Comparison of ENCODE assay signal across 9 cellular contexts in the genomic region with DNA sequence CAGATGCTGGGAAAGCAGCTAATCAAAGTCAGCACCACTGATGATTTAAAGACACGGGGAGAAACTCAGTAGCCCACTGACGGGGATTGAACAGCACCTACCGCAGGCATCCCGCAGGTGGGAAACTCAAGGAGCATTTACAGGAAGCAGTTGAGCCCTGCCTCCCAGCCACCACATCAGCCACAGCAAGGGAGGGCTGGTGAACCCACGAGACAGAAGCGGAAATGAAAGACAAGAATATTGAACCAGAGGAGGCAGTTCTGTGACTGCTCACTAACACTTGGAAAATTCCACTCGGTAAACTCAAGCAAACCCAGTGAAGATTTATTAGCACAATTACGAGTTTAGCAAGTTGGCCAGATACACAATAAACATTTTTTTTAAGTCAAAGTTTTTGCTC. TPM values are rescaled to one million over a fixed set of nuclear protein-coding genes. Genes with fewer than 3 reads are reported as not detected.
DNase-seq lines count a peak whose midpoint lies in the region; ATAC-seq and TF ChIP-seq lines count a peak whose summit lies in the region.
"Had no signal": no experiment of that assay in that cellular context is flagged by ENCODE, and none has a peak within 500 bp of the region (broad histone marks: within the 10 kb centered on the region; RNA-seq: fewer than 3 reads in every experiment).

No MANE protein-coding gene starts in this region.

- peaks cover 3% of the 10 kb centered on the region for H3K4me1 Mint-ChIP-seq in neural progenitor cell

- no peak overlapping the region for H2AFZ ChIP-seq in neural progenitor cell (replicated peaks)

- H3K27me3 ChIP-seq in neural progenitor cell: peaks cover 27% of the 10 kb centered on the region

- H3K9me3 ChIP-seq in neural progenitor cell (ENCODE audit: low read depth): no peaks in the 10 kb centered on the region

- CTCF ChIA-PET in HEK293T (lab: Yijun Ruan, JAX): no interaction called here

- H3K9ac ChIP-seq in neural progenitor cell: no peak overlapping the region

- no peak overlapping the region for H3K4me2 ChIP-seq in neural progenitor cell

- DNase-seq in Jurkat, Clone E6-1 (ENCODE audit: low read depth, low spot score): peak; percentile 90
- peak; percentile 45 for DNase-seq in activated CD4-positive, alpha-beta T cell treated with anti-CD3 and anti-CD28 coated beads for 1 hour
- peak; percentile 11 for DNase-seq in effector CD8-positive, alpha-beta T cell (lab: John Stamatoyannopoulos, UW)
- peak; percentile 19 to 34 for DNase-seq in stimulated activated CD8-positive, alpha-beta memory T cell treated with anti-CD3 and anti-CD28 coated beads, Interleukin-15, amount 100 ng/mL, for 48 hours (ENCODE audit: low read depth in 2 of 2)
- DNase-seq in HEK293T (ENCODE audit: extremely low spot score): no peak
- DNase-seq in neural progenitor cell (ENCODE audit: low spot score): no peak

- H3K36me3 Mint-ChIP-seq in neural progenitor cell: no peaks in the 10 kb centered on the region

- H3K27ac ChIP-seq in neural progenitor cell: no peak overlapping the region

- no peak overlapping the region for H3K4me3 Mint-ChIP-seq in neural progenitor cell

- H3K4me3 ChIP-seq in Jurkat, Clone E6-1 (ENCODE audit: low read length): no peak overlapping the region
- H3K4me3 ChIP-seq in neural progenitor cell: no peak overlapping the region

- peaks cover 22% of the 10 kb centered on the region for H3K27me3 Mint-ChIP-seq in neural progenitor cell (ENCODE audit: insufficient read depth, low read depth)

- H4K20me1 ChIP-seq in neural progenitor cell (ENCODE audit: low read depth): no peaks in the 10 kb centered on the region

- H3F3A ChIP-seq in neural progenitor cell (ENCODE audit: low read depth): no peaks in the 10 kb centered on the region

- no peak for TF ChIP-seq CTCF in neural progenitor cell (IDR thresholded peaks at IDR 0.05)

- no peak for ATAC-seq in GM21619 (IDR thresholded peaks at IDR 0.05; ENCODE audit: unreplicated experiment)
- no peak for ATAC-seq in HG02610 (IDR thresholded peaks at IDR 0.05; ENCODE audit: unreplicated experiment)

- no peaks in the 10 kb centered on the region for H3K4me1 ChIP-seq in neural progenitor cell

- POLR2A ChIA-PET in HEK293T (lab: Yijun Ruan, JAX): no interaction called here

- H3K9me3 Mint-ChIP-seq in neural progenitor cell: peaks cover 4% of the 10 kb centered on the region

- no peak overlapping the region for H3K27ac Mint-ChIP-seq in neural progenitor cell

- no peaks in the 10 kb centered on the region for H3K36me3 ChIP-seq in neural progenitor cell

- no peaks in the 10 kb centered on the region for H3K79me2 ChIP-seq in neural progenitor cell (ENCODE audit: low read depth)

TF ChIP-seq in HEK293T, 16 proteins besides CTCF, POLR2A, EP300 and RAD21:
- TF ChIP-seq ELF4 (IDR thresholded peaks at IDR 0.05) (no peak), CTBP1 (IDR thresholded peaks at IDR 0.05; ENCODE audit: borderline replicate concordance) (no peak), BHLHE40 (IDR thresholded peaks at IDR 0.05; ENCODE audit: borderline replicate concordance) (no peak)
- TF ChIP-seq, protein P1, sequence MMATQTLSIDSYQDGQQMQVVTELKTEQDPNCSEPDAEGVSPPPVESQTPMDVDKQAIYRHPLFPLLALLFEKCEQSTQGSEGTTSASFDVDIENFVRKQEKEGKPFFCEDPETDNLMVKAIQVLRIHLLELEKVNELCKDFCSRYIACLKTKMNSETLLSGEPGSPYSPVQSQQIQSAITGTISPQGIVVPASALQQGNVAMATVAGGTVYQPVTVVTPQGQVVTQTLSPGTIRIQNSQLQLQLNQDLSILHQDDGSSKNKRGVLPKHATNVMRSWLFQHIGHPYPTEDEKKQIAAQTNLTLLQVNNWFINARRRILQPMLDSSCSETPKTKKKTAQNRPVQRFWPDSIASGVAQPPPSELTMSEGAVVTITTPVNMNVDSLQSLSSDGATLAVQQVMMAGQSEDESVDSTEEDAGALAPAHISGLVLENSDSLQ (IDR thresholded peaks at IDR 0.05): no peak

RNA-seq across cellular contexts. Expression of a gene that starts 10.6 kb away (rescaled TPM):
- not detected for polyA plus RNA-seq in Jurkat, Clone E6-1 (2012; ENCODE audit: insufficient read depth, insufficient read length)
- 0.31 TPM in 1 of 2 replicates, not detected in the other for total RNA-seq in neural progenitor cell (ENCODE audit: low replicate concordance)
- total RNA-seq: T-helper 1 cell treated with Interleukin-12 subunit alpha and Interleukin-12 subunit beta and Interleukin-4 antibody, amounts not matched to agents 30 ng/mL and 1 ng/mL, for 36 hours had no signal

RNA-seq across cellular contexts. Expression of a gene that starts 16.4 kb away (rescaled TPM):
- 1.3 TPM for polyA plus RNA-seq in Jurkat, Clone E6-1 (2012; ENCODE audit: insufficient read depth, insufficient read length)
- total RNA-seq in neural progenitor cell (ENCODE audit: low replicate concordance): not detected in 2 replicates

Comparison
In these comparisons a context has a peak if more than half of its experiments do, and no peak if none do; other contexts are left out.
1. DNase-seq: peak in Jurkat, Clone E6-1 (single experiment), activated CD4-positive, alpha-beta T cell treated with anti-CD3 and anti-CD28 coated beads for 1 hour (single experiment), effector CD8-positive, alpha-beta T cell (single experiment) and stimulated activated CD8-positive, alpha-beta memory T cell treated with anti-CD3 and anti-CD28 coated beads, Interleukin-15, amount 100 ng/mL, for 48 hours (2 of 2); none in HEK293T (single experiment) and neural progenitor cell (single experiment).